In genomic region chr7:39217752-39218151, GRCh38 we compare ENCODE assay signal across 27 cellular contexts.
"Had no signal": no experiment of that assay in that cellular context is flagged by ENCODE, and none has a peak within 500 bp of the region (broad histone marks: within the 10 kb centered on the region; RNA-seq: fewer than 3 reads in every experiment).

No MANE protein-coding gene starts in this region.

- DNase-seq: dermis blood vessel endothelial cell; effector memory CD4-positive, alpha-beta T cell; foreskin keratinocyte; heart right ventricle; hippocampal formation; left colon; left ventricle myocardium superior; lower lobe of right lung; naive thymus-derived CD8-positive, alpha-beta T cell; stimulated activated CD4-positive, alpha-beta T cell treated with anti-CD3 and anti-CD28 coated beads, Interleukin-12 subunit alpha, Interleukin-12 subunit beta, amount 100 ng/mL, for 4 hours; stimulated activated CD4-positive, alpha-beta T cell treated with anti-CD3 and anti-CD28 coated beads, Interleukin-1b, Interleukin-23, amount 100 ng/mL, for 48 hours; stimulated activated CD4-positive, alpha-beta T cell treated with anti-CD3 and anti-CD28 coated beads, Interleukin-4, amount 100 ng/mL, for 1 hour; stimulated activated CD8-positive, alpha-beta memory T cell treated with anti-CD3 and anti-CD28 coated beads, Interleukin-4, amount 100 ng/mL, for 48 hours; stimulated activated naive CD4-positive, alpha-beta T cell; stimulated activated naive CD8-positive, alpha-beta T cell treated with anti-CD3 and anti-CD28 coated beads, Interleukin-15, amount 100 ng/mL, for 72 hours; transverse colon; upper lobe of right lung had no signal

- H3K4me3 ChIP-seq: coronary artery, esophagus muscularis mucosa, gastroesophageal sphincter, heart right ventricle, lower lobe of right lung, prostate gland, right atrium auricular region, smooth muscle cell, suprapubic skin, transverse colon, upper lobe of right lung, vagina had no signal

- H3K36me3 ChIP-seq: esophagus muscularis mucosa, gastroesophageal sphincter, heart right ventricle, lower lobe of right lung, prostate gland, right atrium auricular region, suprapubic skin, transverse colon, upper lobe of right lung, vagina had no signal

- ATAC-seq: foreskin keratinocyte; gastroesophageal sphincter; heart right ventricle; left colon; left ventricle myocardium superior; lower lobe of right lung; naive thymus-derived CD8-positive, alpha-beta T cell; sciatic nerve; stimulated activated naive CD8-positive, alpha-beta T cell treated with anti-CD3 and anti-CD28 coated beads, Interleukin-15, amount 100 ng/mL, for 72 hours; upper lobe of right lung had no signal

- H3K36me3 Mint-ChIP-seq: naive thymus-derived CD8-positive, alpha-beta T cell had no signal

- H3K9me3 ChIP-seq: esophagus muscularis mucosa, gastroesophageal sphincter, heart right ventricle, lower lobe of right lung, prostate gland, right atrium auricular region, suprapubic skin, transverse colon, upper lobe of right lung, vagina had no signal

- H3K4me1 Mint-ChIP-seq: naive thymus-derived CD8-positive, alpha-beta T cell; neural crest cell; stimulated activated naive CD8-positive, alpha-beta T cell treated with anti-CD3 and anti-CD28 coated beads, Interleukin-15, amount 100 ng/mL, for 72 hours had no signal

- H3K4me1 ChIP-seq: esophagus muscularis mucosa, foreskin keratinocyte, gastroesophageal sphincter, heart right ventricle, lower lobe of right lung, prostate gland, right atrium auricular region, suprapubic skin, transverse colon, upper lobe of right lung, vagina had no signal

- H3K27ac Mint-ChIP-seq: naive thymus-derived CD8-positive, alpha-beta T cell; stimulated activated naive CD8-positive, alpha-beta T cell treated with anti-CD3 and anti-CD28 coated beads, Interleukin-15, amount 100 ng/mL, for 72 hours had no signal

- H3K4me3 Mint-ChIP-seq: naive thymus-derived CD8-positive, alpha-beta T cell; neural crest cell; stimulated activated naive CD8-positive, alpha-beta T cell treated with anti-CD3 and anti-CD28 coated beads, Interleukin-15, amount 100 ng/mL, for 72 hours had no signal

- H3K27ac ChIP-seq: coronary artery, esophagus muscularis mucosa, foreskin keratinocyte, gastroesophageal sphincter, heart right ventricle, lower lobe of right lung, prostate gland, right atrium auricular region, suprapubic skin, transverse colon, upper lobe of right lung, vagina had no signal

- H3K27me3 ChIP-seq: esophagus muscularis mucosa, foreskin keratinocyte, gastroesophageal sphincter, heart right ventricle, right atrium auricular region, suprapubic skin, transverse colon, upper lobe of right lung, vagina had no signal
